Comparison of ENCODE assay signal across 40 cellular contexts in the genomic region with DNA sequence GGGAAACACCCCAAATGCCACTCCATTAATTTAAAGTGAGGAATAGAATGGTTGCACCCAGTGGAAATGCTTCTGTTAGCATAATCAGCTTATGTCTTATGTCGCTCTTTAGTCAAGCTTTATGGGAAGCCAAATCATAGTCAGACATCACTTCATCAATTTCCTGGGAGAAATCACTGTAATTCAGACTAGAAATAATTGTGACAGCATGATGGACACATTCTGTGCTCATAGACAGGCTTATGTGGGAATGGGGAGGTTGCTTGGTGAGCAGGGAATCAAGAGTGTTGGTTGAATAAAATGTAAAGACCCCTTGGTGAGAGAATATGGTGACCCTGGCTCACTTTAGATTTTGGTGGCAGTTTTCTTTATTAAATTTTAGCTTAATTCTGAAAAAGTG.
"Had no signal": no experiment of that assay in that cellular context is flagged by ENCODE, and none has a peak within 500 bp of the region (broad histone marks: within the 10 kb centered on the region; RNA-seq: fewer than 3 reads in every experiment).

No MANE protein-coding gene starts in this region.

- H3K4me3 Mint-ChIP-seq: activated naive CD4-positive, alpha-beta T cell treated with anti-CD3 and anti-CD28 coated beads for 36 hours; activated naive CD4-positive, alpha-beta T cell treated with anti-CD3 and anti-CD28 coated beads, Interleukin-2, amount 10 ng/mL, durations not matched to agents 7 days and 5 days; activated naive CD4-positive, alpha-beta T cell treated with anti-CD3 and anti-CD28 coated beads, Interleukin-2, amount 50 U/mL, for 24 hours; activated naive CD8-positive, alpha-beta T cell; activated naive CD8-positive, alpha-beta T cell treated with anti-CD3 and anti-CD28 coated beads for 36 hours; activated naive CD8-positive, alpha-beta T cell treated with anti-CD3 and anti-CD28 coated beads, Interleukin-2, amount 10 ng/mL, durations not matched to agents 7 days and 5 days; activated naive CD8-positive, alpha-beta T cell treated with anti-CD3 and anti-CD28 coated beads, Interleukin-2, amount 50 U/mL, for 24 hours; activated T-cell treated with anti-CD3 and anti-CD28 coated beads, Interleukin-2, amount 50 U/mL, for 24 hours; activated T-cell treated with anti-CD3 and anti-CD28 coated beads, Interleukin-2, amount 50 U/mL, for 4 hours; activated T-cell treated with anti-CD3 and anti-CD28 coated beads, Interleukin-2, amount 50 U/mL, for 72 hours; activated T-helper 1 cell treated with anti-CD3 and anti-CD28 coated beads, Interleukin-12 subunit alpha, Interleukin-12 subunit beta, Interleukin-2, Interleukin-4 antibody, amounts not matched to agents 30 ng/mL and 10 ng/mL and 1 ng/mL, durations not matched to agents 14 hours and 24 hours and 36 hours; activated T-helper 17 cell treated with anti-CD3 and anti-CD28 coated beads, Interleukin-2, amount 50 U/mL, for 72 hours; brain; central memory CD8-positive, alpha-beta T cell had no signal

- H3K27ac Mint-ChIP-seq: activated naive CD4-positive, alpha-beta T cell treated with anti-CD3 and anti-CD28 coated beads for 36 hours; activated naive CD4-positive, alpha-beta T cell treated with anti-CD3 and anti-CD28 coated beads, Interleukin-2, amount 10 ng/mL, durations not matched to agents 7 days and 5 days; activated naive CD4-positive, alpha-beta T cell treated with anti-CD3 and anti-CD28 coated beads, Interleukin-2, amount 50 U/mL, for 24 hours; activated naive CD4-positive, alpha-beta T cell treated with anti-CD3 and anti-CD28 coated beads, Interleukin-2, amount 50 U/mL, for 72 hours; activated naive CD8-positive, alpha-beta T cell; activated naive CD8-positive, alpha-beta T cell treated with anti-CD3 and anti-CD28 coated beads for 36 hours; activated naive CD8-positive, alpha-beta T cell treated with anti-CD3 and anti-CD28 coated beads, Interleukin-2, amount 10 ng/mL, durations not matched to agents 7 days and 5 days; activated naive CD8-positive, alpha-beta T cell treated with anti-CD3 and anti-CD28 coated beads, Interleukin-2, amount 50 U/mL, for 24 hours; activated T-cell treated with anti-CD3 and anti-CD28 coated beads, Interleukin-2, amount 50 U/mL, for 24 hours; activated T-cell treated with anti-CD3 and anti-CD28 coated beads, Interleukin-2, amount 50 U/mL, for 72 hours; activated T-helper 1 cell treated with anti-CD3 and anti-CD28 coated beads, Interleukin-12 subunit alpha, Interleukin-12 subunit beta, Interleukin-2, Interleukin-4 antibody, amounts not matched to agents 30 ng/mL and 10 ng/mL and 1 ng/mL, durations not matched to agents 14 hours and 24 hours and 36 hours; activated T-helper 17 cell treated with anti-CD3 and anti-CD28 coated beads, Interleukin-2, amount 50 U/mL, for 72 hours; activated T-helper 2 cell treated with anti-CD3 and anti-CD28 coated beads, Interferon-gamma antibody, Interleukin-2, Interleukin-4, amounts not matched to agents 10 μg/mL and 5 μg/mL and 100 μg/mL, durations not matched to agents 14 hours and 24 hours and 36 hours had no signal

- H3K4me1 ChIP-seq: adrenal gland, ascending aorta, body of pancreas, breast epithelium had no signal

- H3K27me3 Mint-ChIP-seq: activated naive CD4-positive, alpha-beta T cell treated with anti-CD3 and anti-CD28 coated beads, Interleukin-2, amount 10 ng/mL, durations not matched to agents 7 days and 5 days; activated naive CD4-positive, alpha-beta T cell treated with anti-CD3 and anti-CD28 coated beads, Interleukin-2, amount 50 U/mL, for 24 hours; activated naive CD8-positive, alpha-beta T cell; activated naive CD8-positive, alpha-beta T cell treated with anti-CD3 and anti-CD28 coated beads for 36 hours; activated naive CD8-positive, alpha-beta T cell treated with anti-CD3 and anti-CD28 coated beads, Interleukin-2, amount 10 ng/mL, durations not matched to agents 7 days and 5 days; activated naive CD8-positive, alpha-beta T cell treated with anti-CD3 and anti-CD28 coated beads, Interleukin-2, amount 50 U/mL, for 24 hours; activated T-cell treated with anti-CD3 and anti-CD28 coated beads, Interleukin-2, amount 50 U/mL, for 24 hours; activated T-helper 17 cell treated with anti-CD3 and anti-CD28 coated beads, Interleukin-2, amount 50 U/mL, for 72 hours; brain; central memory CD8-positive, alpha-beta T cell had no signal

- H3K4me3 ChIP-seq: adrenal gland, ascending aorta, body of pancreas, breast epithelium, cardiac muscle cell had no signal

- FAIRE-seq: astrocyte, bronchial epithelial cell had no signal

- H3K9me3 ChIP-seq: adrenal gland, ascending aorta, body of pancreas, breast epithelium had no signal

- H3K36me3 ChIP-seq: adrenal gland, ascending aorta, brain microvascular endothelial cell, breast epithelium, cardiac muscle cell had no signal

- H3K36me3 Mint-ChIP-seq: activated naive CD4-positive, alpha-beta T cell treated with anti-CD3 and anti-CD28 coated beads, Interleukin-2, amount 10 ng/mL, durations not matched to agents 7 days and 5 days; activated naive CD4-positive, alpha-beta T cell treated with anti-CD3 and anti-CD28 coated beads, Interleukin-2, amount 50 U/mL, for 24 hours; activated naive CD4-positive, alpha-beta T cell treated with anti-CD3 and anti-CD28 coated beads, Interleukin-2, amount 50 U/mL, for 72 hours; activated naive CD8-positive, alpha-beta T cell; activated naive CD8-positive, alpha-beta T cell treated with anti-CD3 and anti-CD28 coated beads for 36 hours; activated naive CD8-positive, alpha-beta T cell treated with anti-CD3 and anti-CD28 coated beads, Interleukin-2, amount 10 ng/mL, durations not matched to agents 7 days and 5 days had no signal

- H3K9me3 Mint-ChIP-seq: activated naive CD8-positive, alpha-beta T cell treated with anti-CD3 and anti-CD28 coated beads, Interleukin-2, amount 50 U/mL, for 24 hours had no signal

- ATAC-seq: activated naive CD4-positive, alpha-beta T cell treated with anti-CD3 and anti-CD28 coated beads, Interleukin-2, amount 50 U/mL, for 72 hours; activated naive CD8-positive, alpha-beta T cell treated with anti-CD3 and anti-CD28 coated beads, Interleukin-2, amount 50 U/mL, for 24 hours; activated T-cell treated with anti-CD3 and anti-CD28 coated beads, Interleukin-2, amount 50 U/mL, for 4 hours; activated T-cell treated with anti-CD3 and anti-CD28 coated beads, Interleukin-2, amount 50 U/mL, for 72 hours; activated T-helper 17 cell treated with anti-CD3 and anti-CD28 coated beads, Interleukin-2, amount 50 U/mL, for 72 hours; body of pancreas had no signal

- H3K27me3 ChIP-seq: adrenal gland, ascending aorta, body of pancreas, brain microvascular endothelial cell, breast epithelium, cardiac muscle cell had no signal

- H3K4me1 Mint-ChIP-seq: activated naive CD4-positive, alpha-beta T cell treated with anti-CD3 and anti-CD28 coated beads, Interleukin-2, amount 10 ng/mL, durations not matched to agents 7 days and 5 days; activated naive CD4-positive, alpha-beta T cell treated with anti-CD3 and anti-CD28 coated beads, Interleukin-2, amount 50 U/mL, for 24 hours; activated naive CD8-positive, alpha-beta T cell treated with anti-CD3 and anti-CD28 coated beads for 36 hours; activated naive CD8-positive, alpha-beta T cell treated with anti-CD3 and anti-CD28 coated beads, Interleukin-2, amount 10 ng/mL, durations not matched to agents 7 days and 5 days; activated naive CD8-positive, alpha-beta T cell treated with anti-CD3 and anti-CD28 coated beads, Interleukin-2, amount 50 U/mL, for 24 hours; activated T-helper 17 cell treated with anti-CD3 and anti-CD28 coated beads, Interleukin-2, amount 50 U/mL, for 72 hours; brain; central memory CD8-positive, alpha-beta T cell had no signal

- H3K27ac ChIP-seq: adrenal gland, ascending aorta, body of pancreas, brain microvascular endothelial cell, breast epithelium, cardiac muscle cell had no signal

- DNase-seq: activated effector memory CD4-positive, alpha-beta T cell treated with anti-CD3 and anti-CD28 coated beads, Interleukin-2, amount 50 U/mL, for 16 hours; activated effector memory CD4-positive, alpha-beta T cell treated with Interleukin-2 at 50 U/mL for 16 hours; activated gamma-delta T cell; activated gamma-delta T cell treated with Interleukin-2 at 50 U/mL for 16 hours; activated naive CD4-positive, alpha-beta T cell; activated naive CD4-positive, alpha-beta T cell treated with anti-CD3 and anti-CD28 coated beads for 36 hours; activated naive CD4-positive, alpha-beta T cell treated with anti-CD3 and anti-CD28 coated beads, Interleukin-2, amount 10 ng/mL, durations not matched to agents 7 days and 5 days; activated naive CD4-positive, alpha-beta T cell treated with anti-CD3 and anti-CD28 coated beads, Interleukin-2, amount 50 U/mL, for 16 hours; activated naive CD4-positive, alpha-beta T cell treated with Interleukin-2 at 50 U/mL for 16 hours; activated naive CD8-positive, alpha-beta T cell treated with anti-CD3 and anti-CD28 coated beads for 36 hours; activated naive CD8-positive, alpha-beta T cell treated with anti-CD3 and anti-CD28 coated beads, Interleukin-2, amount 10 ng/mL, durations not matched to agents 7 days and 5 days; activated naive CD8-positive, alpha-beta T cell treated with anti-CD3 and anti-CD28 coated beads, Interleukin-2, amount 50 U/mL, for 24 hours; activated T-cell treated with anti-CD3 and anti-CD28 coated beads, Interleukin-2, amount 50 U/mL, for 1 hour; activated T-cell treated with anti-CD3 and anti-CD28 coated beads, Interleukin-2, amount 50 U/mL, for 24 hours; activated T-cell treated with anti-CD3 and anti-CD28 coated beads, Interleukin-2, amount 50 U/mL, for 4 hours; activated T-cell treated with anti-CD3 and anti-CD28 coated beads, Interleukin-2, amount 50 U/mL, for 48 hours; activated T-cell treated with anti-CD3 and anti-CD28 coated beads, Interleukin-2, amount 50 U/mL, for 72 hours; adrenal gland; amniotic stem cell; amygdala; anterior cingulate cortex; aorta; body of pancreas; brain microvascular endothelial cell; caudate nucleus; central memory CD4-positive, alpha-beta T cell; cerebellar nuclear complex had no signal
